In the genomic region with DNA sequence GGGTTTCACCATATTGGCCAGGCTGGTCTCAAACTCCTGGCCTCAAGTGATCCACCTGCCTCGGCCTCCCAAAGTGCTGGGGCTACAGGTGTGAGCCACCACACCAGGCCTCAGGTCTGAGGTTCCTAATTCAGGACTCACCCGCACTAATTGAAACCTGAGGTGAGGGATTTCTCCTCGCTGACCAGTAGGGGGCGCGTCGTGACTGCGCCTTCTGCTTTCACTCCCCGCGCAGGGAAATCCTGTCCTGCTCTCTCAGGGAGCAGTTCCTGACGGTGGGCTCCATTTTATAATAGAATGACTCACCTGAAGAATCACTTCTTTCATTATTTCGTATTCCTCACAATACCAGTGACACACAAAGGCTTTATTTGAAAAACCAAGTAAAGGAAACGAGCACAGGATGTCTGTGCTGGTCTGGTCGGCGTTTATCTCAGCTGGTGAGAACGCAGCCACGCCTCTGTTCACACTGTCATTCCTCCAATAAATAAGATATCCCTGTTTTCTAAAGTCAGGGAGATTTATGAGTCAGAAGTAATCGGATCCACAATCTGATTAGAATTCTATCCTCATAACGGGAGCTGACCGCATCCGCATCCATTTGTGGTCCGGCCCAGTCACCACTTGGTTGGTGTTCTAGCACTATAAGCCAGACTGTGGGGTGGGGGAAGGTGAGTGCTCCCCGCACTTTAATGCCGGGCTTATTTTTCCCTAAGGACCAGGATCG, we compare ENCODE assay signal across 8 cellular contexts.
DNase-seq lines count a peak whose midpoint lies in the region; ATAC-seq lines count a peak whose summit lies in the region.

No MANE protein-coding gene starts in this region.

- ATAC-seq in HG02943 (IDR thresholded peaks at IDR 0.05; ENCODE audit: low read depth, unreplicated experiment) = peak; percentile 75

- H3K27ac ChIP-seq in cingulate gyrus (ENCODE audit: low read depth, low read length) = peak overlapping the region; percentile 25

- DNase-seq in DMS 273 (lab: John Stamatoyannopoulos, UW; ENCODE audit: unreplicated experiment) (peak; percentile 76), DMS 273 treated with DMSO at 0.1 percent for 48 hours (lab: John Stamatoyannopoulos, UW) (no peak), NCI-H2171 (lab: John Stamatoyannopoulos, UW) (peak; percentile 42), kidney tubule cell (ENCODE audit: low spot score) (peak; percentile 91)
- DNase-seq in activated CD4-positive, alpha-beta T cell treated with anti-CD3 and anti-CD28 coated beads for 48 hours = peak; percentile 91
- DNase-seq in stimulated activated CD4-positive, alpha-beta T cell treated with anti-CD3 and anti-CD28 coated beads, Interleukin-15, amount 100 ng/mL, for 48 hours (ENCODE audit: low read depth in 2 of 2) = peak; percentile 81 to 84
